Comparison of ENCODE assay signal across 1 cellular context in genomic region chr10:80496555-80497172, GRCh38.
TF ChIP-seq lines count a peak whose summit lies in the region.

No MANE protein-coding gene starts in this region.

TF ChIP-seq in A549, 52 proteins besides CTCF, POLR2A, EP300 and RAD21 (continued from another document):
- TF ChIP-seq HMGXB4 (CRISPR knock-in tag; IDR thresholded peaks at IDR 0.05; ENCODE audit: borderline replicate concordance) (no peak), PHF8 (IDR thresholded peaks at IDR 0.05; ENCODE audit: borderline replicate concordance, low read depth) (no peak), RCOR1 (IDR thresholded peaks at IDR 0.05; ENCODE audit: low read depth, low read length) (no peak), JUNB (IDR thresholded peaks at IDR 0.05) (no peak), MYC (IDR thresholded peaks at IDR 0.05; ENCODE audit: borderline replicate concordance, low read length) (no peak), ATOH8 (CRISPR knock-in tag; IDR thresholded peaks at IDR 0.05; ENCODE audit: low read depth) (no peak), ZFP36 (IDR thresholded peaks at IDR 0.05; ENCODE audit: borderline replicate concordance, partially characterized antibody) (no peak), EHMT2 (IDR thresholded peaks at IDR 0.05; ENCODE audit: low read depth) (no peak), ZSCAN20 (CRISPR knock-in tag; IDR thresholded peaks at IDR 0.05) (no peak), HOXB5 (CRISPR knock-in tag; IDR thresholded peaks at IDR 0.05) (no peak)
